Comparison of ENCODE assay signal across 1 cellular context in genomic region chr3:158644345-158644908, GRCh38.
TF ChIP-seq lines count a peak whose summit lies in the region.

TSS of gene GFM1 (plus strand) at chr3:158644527. CDS start at chr3:158644635, 108 bp downstream.

TF ChIP-seq in HepG2, 621 proteins besides CTCF, POLR2A, EP300 and RAD21 (continued from another document and continues in another):
- TF ChIP-seq, protein P1, sequence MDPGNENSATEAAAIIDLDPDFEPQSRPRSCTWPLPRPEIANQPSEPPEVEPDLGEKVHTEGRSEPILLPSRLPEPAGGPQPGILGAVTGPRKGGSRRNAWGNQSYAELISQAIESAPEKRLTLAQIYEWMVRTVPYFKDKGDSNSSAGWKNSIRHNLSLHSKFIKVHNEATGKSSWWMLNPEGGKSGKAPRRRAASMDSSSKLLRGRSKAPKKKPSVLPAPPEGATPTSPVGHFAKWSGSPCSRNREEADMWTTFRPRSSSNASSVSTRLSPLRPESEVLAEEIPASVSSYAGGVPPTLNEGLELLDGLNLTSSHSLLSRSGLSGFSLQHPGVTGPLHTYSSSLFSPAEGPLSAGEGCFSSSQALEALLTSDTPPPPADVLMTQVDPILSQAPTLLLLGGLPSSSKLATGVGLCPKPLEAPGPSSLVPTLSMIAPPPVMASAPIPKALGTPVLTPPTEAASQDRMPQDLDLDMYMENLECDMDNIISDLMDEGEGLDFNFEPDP (CRISPR knock-in tag; conservative IDR thresholded peaks at IDR 0.05): no peak
- TF ChIP-seq, protein P2, sequence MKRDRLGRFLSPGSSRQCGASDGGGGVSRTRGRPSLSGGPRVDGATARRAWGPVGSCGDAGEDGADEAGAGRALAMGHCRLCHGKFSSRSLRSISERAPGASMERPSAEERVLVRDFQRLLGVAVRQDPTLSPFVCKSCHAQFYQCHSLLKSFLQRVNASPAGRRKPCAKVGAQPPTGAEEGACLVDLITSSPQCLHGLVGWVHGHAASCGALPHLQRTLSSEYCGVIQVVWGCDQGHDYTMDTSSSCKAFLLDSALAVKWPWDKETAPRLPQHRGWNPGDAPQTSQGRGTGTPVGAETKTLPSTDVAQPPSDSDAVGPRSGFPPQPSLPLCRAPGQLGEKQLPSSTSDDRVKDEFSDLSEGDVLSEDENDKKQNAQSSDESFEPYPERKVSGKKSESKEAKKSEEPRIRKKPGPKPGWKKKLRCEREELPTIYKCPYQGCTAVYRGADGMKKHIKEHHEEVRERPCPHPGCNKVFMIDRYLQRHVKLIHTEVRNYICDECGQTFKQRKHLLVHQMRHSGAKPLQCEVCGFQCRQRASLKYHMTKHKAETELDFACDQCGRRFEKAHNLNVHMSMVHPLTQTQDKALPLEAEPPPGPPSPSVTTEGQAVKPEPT (CRISPR knock-in tag; IDR thresholded peaks at IDR 0.05; ENCODE audit: low read depth): no peak
- TF ChIP-seq AHDC1 (CRISPR knock-in tag; IDR thresholded peaks at IDR 0.05; ENCODE audit: borderline replicate concordance) (no peak), ATF4 (CRISPR knock-in tag; IDR thresholded peaks at IDR 0.05) (peak in 1 of 2 experiments; percentile 77; a peak in 1 of 4 replicates), ZMYM3 (CRISPR knock-in tag; IDR thresholded peaks at IDR 0.05) (peak; percentile 43; the same call in 1 of the 2 replicates), CCDC6 (CRISPR knock-in tag; IDR thresholded peaks at IDR 0.05) (peak; percentile 92), IRF9 (CRISPR knock-in tag; IDR thresholded peaks at IDR 0.05; ENCODE audit: borderline replicate concordance) (peak; percentile 90), ZBTB21 (CRISPR knock-in tag; IDR thresholded peaks at IDR 0.05) (peak; percentile 41; the same call in 1 of the 2 replicates), ATRX (CRISPR knock-in tag; IDR thresholded peaks at IDR 0.05; ENCODE audit: borderline replicate concordance) (no peak), FOXM1 (CRISPR knock-in tag; IDR thresholded peaks at IDR 0.05) (no peak), SP5 (CRISPR knock-in tag; IDR thresholded peaks at IDR 0.05; ENCODE audit: borderline replicate concordance, low read depth) (peak; percentile 86), THAP11 (CRISPR knock-in tag; IDR thresholded peaks at IDR 0.05) (peak; percentile 96), ATM (IDR thresholded peaks at IDR 0.05; ENCODE audit: borderline replicate concordance) (no peak), RFXAP (CRISPR knock-in tag; IDR thresholded peaks at IDR 0.05; ENCODE audit: borderline replicate concordance) (peak; percentile 83; the same call in 1 of the 2 replicates), U2AF1 (optimal IDR thresholded peaks at IDR 0.05; ENCODE audit: low read depth, low read length) (peak; percentile 94), NFIC (IDR thresholded peaks at IDR 0.05; ENCODE audit: low read length) (no peak), ZNF235 (CRISPR knock-in tag; IDR thresholded peaks at IDR 0.05; ENCODE audit: borderline replicate concordance) (no peak), ZFP1 (CRISPR knock-in tag; IDR thresholded peaks at IDR 0.05) (no peak), MAFG (CRISPR knock-in tag; IDR thresholded peaks at IDR 0.05) (no peak), PRMT3 (CRISPR knock-in tag; IDR thresholded peaks at IDR 0.05; ENCODE audit: borderline replicate concordance, low read depth) (no peak), TSC22D2 (CRISPR knock-in tag; IDR thresholded peaks at IDR 0.05; ENCODE audit: borderline replicate concordance) (peak; percentile 87; the same call in 1 of the 2 replicates), SIX4 (CRISPR knock-in tag; IDR thresholded peaks at IDR 0.05) (peak; percentile 44; the same call in 1 of the 2 replicates), HCFC1 (IDR thresholded peaks at IDR 0.05; ENCODE audit: low read depth, low read length) (peak; percentile 67), ELF4 (CRISPR knock-in tag; IDR thresholded peaks at IDR 0.05; ENCODE audit: borderline replicate concordance) (no peak), ARID2 (CRISPR knock-in tag; IDR thresholded peaks at IDR 0.05; ENCODE audit: borderline replicate concordance) (0 out of 2 replicates have a peak, but pooled peaks have one; percentile 42), RXRA (CRISPR knock-in tag; IDR thresholded peaks at IDR 0.05) (peak; percentile 84), ZNF224 (CRISPR knock-in tag; IDR thresholded peaks at IDR 0.05) (0 out of 2 replicates have a peak, but pooled peaks have one; percentile 35), RFXANK (CRISPR knock-in tag; IDR thresholded peaks at IDR 0.05) (peak; percentile 66; the same call in 1 of the 2 replicates), ZNF160 (CRISPR knock-in tag; IDR thresholded peaks at IDR 0.05) (0 out of 2 replicates have a peak, but pooled peaks have one; percentile 42), ZFY (CRISPR knock-in tag; IDR thresholded peaks at IDR 0.05) (peak; percentile 88), NPAS2 (CRISPR knock-in tag; IDR thresholded peaks at IDR 0.05; ENCODE audit: borderline replicate concordance) (no peak), HDAC2 (CRISPR knock-in tag; IDR thresholded peaks at IDR 0.05) (peak; percentile 95), STAT5B (CRISPR knock-in tag; IDR thresholded peaks at IDR 0.05) (0 out of 2 replicates have a peak, but pooled peaks have one; percentile 42), ZFX (CRISPR knock-in tag; IDR thresholded peaks at IDR 0.05; ENCODE audit: low read depth) (peak; percentile 82), ZSCAN30 (CRISPR knock-in tag; IDR thresholded peaks at IDR 0.05) (no peak; the same call in 1 of the 2 replicates), KLF13 (CRISPR knock-in tag; IDR thresholded peaks at IDR 0.05) (no peak)
- TF ChIP-seq, protein P3, sequence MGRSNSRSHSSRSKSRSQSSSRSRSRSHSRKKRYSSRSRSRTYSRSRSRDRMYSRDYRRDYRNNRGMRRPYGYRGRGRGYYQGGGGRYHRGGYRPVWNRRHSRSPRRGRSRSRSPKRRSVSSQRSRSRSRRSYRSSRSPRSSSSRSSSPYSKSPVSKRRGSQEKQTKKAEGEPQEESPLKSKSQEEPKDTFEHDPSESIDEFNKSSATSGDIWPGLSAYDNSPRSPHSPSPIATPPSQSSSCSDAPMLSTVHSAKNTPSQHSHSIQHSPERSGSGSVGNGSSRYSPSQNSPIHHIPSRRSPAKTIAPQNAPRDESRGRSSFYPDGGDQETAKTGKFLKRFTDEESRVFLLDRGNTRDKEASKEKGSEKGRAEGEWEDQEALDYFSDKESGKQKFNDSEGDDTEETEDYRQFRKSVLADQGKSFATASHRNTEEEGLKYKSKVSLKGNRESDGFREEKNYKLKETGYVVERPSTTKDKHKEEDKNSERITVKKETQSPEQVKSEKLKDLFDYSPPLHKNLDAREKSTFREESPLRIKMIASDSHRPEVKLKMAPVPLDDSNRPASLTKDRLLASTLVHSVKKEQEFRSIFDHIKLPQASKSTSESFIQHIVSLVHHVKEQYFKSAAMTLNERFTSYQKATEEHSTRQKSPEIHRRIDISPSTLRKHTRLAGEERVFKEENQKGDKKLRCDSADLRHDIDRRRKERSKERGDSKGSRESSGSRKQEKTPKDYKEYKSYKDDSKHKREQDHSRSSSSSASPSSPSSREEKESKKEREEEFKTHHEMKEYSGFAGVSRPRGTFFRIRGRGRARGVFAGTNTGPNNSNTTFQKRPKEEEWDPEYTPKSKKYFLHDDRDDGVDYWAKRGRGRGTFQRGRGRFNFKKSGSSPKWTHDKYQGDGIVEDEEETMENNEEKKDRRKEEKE (IDR thresholded peaks at IDR 0.05): no peak
- TF ChIP-seq, protein P4, sequence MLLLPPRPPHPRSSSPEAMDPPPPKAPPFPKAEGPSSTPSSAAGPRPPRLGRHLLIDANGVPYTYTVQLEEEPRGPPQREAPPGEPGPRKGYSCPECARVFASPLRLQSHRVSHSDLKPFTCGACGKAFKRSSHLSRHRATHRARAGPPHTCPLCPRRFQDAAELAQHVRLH (CRISPR knock-in tag; IDR thresholded peaks at IDR 0.05; ENCODE audit: borderline replicate concordance, low read depth): peak; percentile 91; the same call in 1 of the 2 replicates
- TF ChIP-seq, protein P5, sequence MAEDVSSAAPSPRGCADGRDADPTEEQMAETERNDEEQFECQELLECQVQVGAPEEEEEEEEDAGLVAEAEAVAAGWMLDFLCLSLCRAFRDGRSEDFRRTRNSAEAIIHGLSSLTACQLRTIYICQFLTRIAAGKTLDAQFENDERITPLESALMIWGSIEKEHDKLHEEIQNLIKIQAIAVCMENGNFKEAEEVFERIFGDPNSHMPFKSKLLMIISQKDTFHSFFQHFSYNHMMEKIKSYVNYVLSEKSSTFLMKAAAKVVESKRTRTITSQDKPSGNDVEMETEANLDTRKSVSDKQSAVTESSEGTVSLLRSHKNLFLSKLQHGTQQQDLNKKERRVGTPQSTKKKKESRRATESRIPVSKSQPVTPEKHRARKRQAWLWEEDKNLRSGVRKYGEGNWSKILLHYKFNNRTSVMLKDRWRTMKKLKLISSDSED (CRISPR knock-in tag; IDR thresholded peaks at IDR 0.05): no peak
- TF ChIP-seq, protein P6, sequence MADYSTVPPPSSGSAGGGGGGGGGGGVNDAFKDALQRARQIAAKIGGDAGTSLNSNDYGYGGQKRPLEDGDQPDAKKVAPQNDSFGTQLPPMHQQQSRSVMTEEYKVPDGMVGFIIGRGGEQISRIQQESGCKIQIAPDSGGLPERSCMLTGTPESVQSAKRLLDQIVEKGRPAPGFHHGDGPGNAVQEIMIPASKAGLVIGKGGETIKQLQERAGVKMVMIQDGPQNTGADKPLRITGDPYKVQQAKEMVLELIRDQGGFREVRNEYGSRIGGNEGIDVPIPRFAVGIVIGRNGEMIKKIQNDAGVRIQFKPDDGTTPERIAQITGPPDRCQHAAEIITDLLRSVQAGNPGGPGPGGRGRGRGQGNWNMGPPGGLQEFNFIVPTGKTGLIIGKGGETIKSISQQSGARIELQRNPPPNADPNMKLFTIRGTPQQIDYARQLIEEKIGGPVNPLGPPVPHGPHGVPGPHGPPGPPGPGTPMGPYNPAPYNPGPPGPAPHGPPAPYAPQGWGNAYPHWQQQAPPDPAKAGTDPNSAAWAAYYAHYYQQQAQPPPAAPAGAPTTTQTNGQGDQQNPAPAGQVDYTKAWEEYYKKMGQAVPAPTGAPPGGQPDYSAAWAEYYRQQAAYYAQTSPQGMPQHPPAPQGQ (CRISPR knock-in tag; IDR thresholded peaks at IDR 0.05; ENCODE audit: borderline replicate concordance): no peak
- TF ChIP-seq, protein P7, sequence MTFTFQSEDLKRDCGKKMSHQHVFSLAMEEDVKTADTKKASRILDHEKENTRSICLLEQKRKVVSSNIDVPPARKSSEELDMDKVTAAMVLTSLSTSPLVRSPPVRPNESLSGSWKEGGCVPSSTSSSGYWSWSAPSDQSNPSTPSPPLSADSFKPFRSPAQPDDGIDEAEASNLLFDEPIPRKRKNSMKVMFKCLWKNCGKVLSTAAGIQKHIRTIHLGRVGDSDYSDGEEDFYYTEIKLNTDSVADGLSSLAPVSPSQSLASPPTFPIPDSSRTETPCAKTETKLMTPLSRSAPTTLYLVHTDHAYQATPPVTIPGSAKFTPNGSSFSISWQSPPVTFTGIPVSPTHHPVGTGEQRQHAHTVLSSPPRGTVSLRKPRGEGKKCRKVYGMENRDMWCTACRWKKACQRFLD (CRISPR knock-in tag; IDR thresholded peaks at IDR 0.05; ENCODE audit: borderline replicate concordance): 0 out of 2 replicates have a peak, but pooled peaks have one; percentile 69
- TF ChIP-seq, protein P8, sequence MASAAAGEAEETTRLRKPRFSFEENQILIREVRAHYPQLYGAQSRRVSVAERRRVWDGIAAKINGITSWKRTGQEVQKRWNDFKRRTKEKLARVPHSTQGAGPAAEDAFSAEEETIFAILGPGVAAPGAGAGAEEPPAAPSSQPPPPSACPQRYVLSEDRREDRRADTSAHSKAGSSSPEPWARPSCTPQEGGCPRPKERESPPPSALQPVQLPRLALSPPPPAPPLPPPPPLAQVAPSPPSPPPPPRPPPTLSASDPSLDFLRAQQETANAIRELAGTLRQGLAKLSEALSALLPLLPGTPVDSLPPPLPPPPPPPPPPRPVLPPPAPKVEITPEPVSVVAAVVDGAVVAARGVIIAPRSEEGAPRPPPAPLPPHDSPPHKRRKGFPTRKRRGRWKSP (CRISPR knock-in tag; IDR thresholded peaks at IDR 0.05): peak; percentile 93
